In genomic region chr5:150377964-150378694, GRCh38 we compare ENCODE assay signal across 14 cellular contexts. TPM values are rescaled to one million over a fixed set of nuclear protein-coding genes. Genes with fewer than 3 reads are reported as not detected.
A peak's percentile ranks its signal among the peaks of the same experiment; 100 is the strongest.
DNase-seq lines count a peak whose midpoint lies in the region; ATAC-seq and TF ChIP-seq lines count a peak whose summit lies in the region.
"Had no signal": no experiment of that assay in that cellular context is flagged by ENCODE, and none has a peak within 500 bp of the region (broad histone marks: within the 10 kb centered on the region; RNA-seq: fewer than 3 reads in every experiment).

No MANE protein-coding gene starts in this region.

- H3K36me3 ChIP-seq in cardiac muscle cell, result peaks cover 38% of the 10 kb centered on the region
- no peaks in the 10 kb centered on the region for H3K36me3 ChIP-seq in uterus

- no peaks in the 10 kb centered on the region for H3K27me3 ChIP-seq in cardiac muscle cell
- no peaks in the 10 kb centered on the region for H3K27me3 ChIP-seq in uterus
- H3K27me3 ChIP-seq: right lobe of liver had no signal

- intact Hi-C loops in Right ventricle myocardium superior (cut with DNase I), result no loop called here
- intact Hi-C loops in uterus (cut with DNase I; ENCODE audit: low total_unique reads), result no loop called here

- no peak for TF ChIP-seq POLR2A in uterus (IDR thresholded peaks at IDR 0.05)

- H3K27ac ChIP-seq in cardiac muscle cell, result peak overlapping the region; percentile 98
- H3K27ac ChIP-seq in uterus, result peak overlapping the region; percentile 19 to 22
- H3K27ac ChIP-seq: coronary artery, right lobe of liver had no signal

- TF ChIP-seq CTCF in cardiac muscle cell (IDR thresholded peaks at IDR 0.05; ENCODE audit: low read depth, low read length) (no peak), astrocyte of the spinal cord (IDR thresholded peaks at IDR 0.05; ENCODE audit: low read depth, low read length) (no peak), uterus (IDR thresholded peaks at IDR 0.05) (no peak)

- ATAC-seq in Right ventricle myocardium superior (ENCODE audit: poor library complexity) (no peak), HG02623 (IDR thresholded peaks at IDR 0.05; ENCODE audit: unreplicated experiment) (no peak), HG02610 (IDR thresholded peaks at IDR 0.05; ENCODE audit: unreplicated experiment) (no peak)
- ATAC-seq: Right ventricle myocardium inferior had no signal

- H3K4me1 ChIP-seq in cardiac muscle cell (ENCODE audit: low read depth), result peaks cover 20% of the 10 kb centered on the region
- no peaks in the 10 kb centered on the region for H3K4me1 ChIP-seq in uterus
- H3K4me1 ChIP-seq: right lobe of liver had no signal

- DNase-seq in cardiac muscle cell (ENCODE audit: low read depth in 1 of 2, low spot score in 1 of 2), result peak; percentile 64 to 95
- no peak for DNase-seq in Right ventricle myocardium superior
- DNase-seq in astrocyte of the spinal cord (ENCODE audit: low read depth, low spot score), result peak; percentile 88
- DNase-seq in kidney glomerular epithelial cell (lab: John Stamatoyannopoulos, UW), result peak; percentile 77
- peak in 1 of 2 donors; percentile 43 for DNase-seq in uterus
- DNase-seq in activated CD4-positive, alpha-beta T cell treated with anti-CD3 and anti-CD28 coated beads for 4 hours, result no peak
- DNase-seq: CD4-positive, alpha-beta T cell; GOT3; right lobe of liver; stimulated activated naive CD4-positive, alpha-beta T cell had no signal

- H3K9me3 ChIP-seq in cardiac muscle cell (ENCODE audit: low read depth) (no peaks in the 10 kb centered on the region), uterus (no peaks in the 10 kb centered on the region)
- H3K9me3 ChIP-seq: right lobe of liver had no signal

- no peak overlapping the region for H3K4me3 ChIP-seq in cardiac muscle cell
- no peak overlapping the region for H3K4me3 ChIP-seq in astrocyte of the spinal cord (ENCODE audit: low read depth, low read length)
- H3K4me3 ChIP-seq in uterus, result no peak overlapping the region
- H3K4me3 ChIP-seq: coronary artery, right lobe of liver had no signal

- in situ Hi-C loops in astrocyte of the spinal cord (cut with HindIII; ENCODE audit: low sequenced_read_pairs), result no loop called here

RNA-seq across cellular contexts. Expression of gene TCOF1, which starts 20.6 kb away (rescaled TPM):
- total RNA-seq in cardiac muscle cell (29.5 and 46.0 TPM in 2 replicates), Right ventricle myocardium superior (17.3 TPM), uterus (10 to 100 TPM in 3 of 4 donors, 1 to 10 TPM in 1; 9.4 to 40.0 (median 20.1) TPM)
- 31.4 and 37.7 TPM in 2 replicates for polyA plus RNA-seq in cardiac muscle cell

RNA-seq across cellular contexts. Expression of gene CD74, which starts 34.6 kb away (rescaled TPM):
- total RNA-seq in cardiac muscle cell, result 11.7 and 12.6 TPM in 2 replicates
- 16.3 and 23.7 TPM in 2 replicates for polyA plus RNA-seq in cardiac muscle cell
- 263 TPM for total RNA-seq in Right ventricle myocardium superior
- 1,000 to 10,000 TPM in 1 of 4 donors, 100 to 1,000 TPM in 3; 118 to 1,231 (median 675) TPM for total RNA-seq in uterus

Comparison
In these comparisons a context has a peak if more than half of its experiments do, and no peak if none do; other contexts are left out.
1. DNase-seq: peak in cardiac muscle cell (2 of 2), astrocyte of the spinal cord (single experiment) and kidney glomerular epithelial cell (single experiment); none in Right ventricle myocardium superior (single experiment) and activated CD4-positive, alpha-beta T cell treated with anti-CD3 and anti-CD28 coated beads for 4 hours (0 of 2).